2 cellular contexts compared by ENCODE assay signal in the genomic region with DNA sequence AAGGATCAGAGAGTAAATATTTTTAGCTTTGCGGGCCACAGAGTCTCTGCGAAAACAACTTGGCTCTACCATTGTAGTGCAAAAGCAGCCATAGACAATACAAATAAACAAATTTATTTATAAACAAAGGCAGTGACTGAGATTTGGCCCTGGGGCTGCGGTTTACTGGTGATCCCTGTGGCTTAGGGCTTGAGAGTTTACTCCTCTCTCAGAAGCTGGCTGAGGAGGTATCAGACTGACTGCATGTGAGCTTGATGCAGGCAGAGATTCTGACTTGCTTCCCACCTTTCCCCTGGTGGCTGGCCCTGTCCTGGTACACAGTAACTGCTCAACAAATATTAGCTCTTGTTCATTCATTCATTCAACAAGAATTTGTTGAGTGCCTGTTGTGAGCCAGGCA.
TF ChIP-seq lines count a peak whose summit lies in the region.

No MANE protein-coding gene starts in this region.

TF ChIP-seq in HepG2, 621 proteins besides CTCF, POLR2A, EP300 and RAD21:
- no peak for TF ChIP-seq KLF16 (CRISPR knock-in tag; IDR thresholded peaks at IDR 0.05)
- TF ChIP-seq ZNF3 (CRISPR knock-in tag; IDR thresholded peaks at IDR 0.05), result 0 out of 2 replicates have a peak, but pooled peaks have one; percentile 31
- no peak for TF ChIP-seq MEIS2 (CRISPR knock-in tag; IDR thresholded peaks at IDR 0.05)
- TF ChIP-seq, protein P1, sequence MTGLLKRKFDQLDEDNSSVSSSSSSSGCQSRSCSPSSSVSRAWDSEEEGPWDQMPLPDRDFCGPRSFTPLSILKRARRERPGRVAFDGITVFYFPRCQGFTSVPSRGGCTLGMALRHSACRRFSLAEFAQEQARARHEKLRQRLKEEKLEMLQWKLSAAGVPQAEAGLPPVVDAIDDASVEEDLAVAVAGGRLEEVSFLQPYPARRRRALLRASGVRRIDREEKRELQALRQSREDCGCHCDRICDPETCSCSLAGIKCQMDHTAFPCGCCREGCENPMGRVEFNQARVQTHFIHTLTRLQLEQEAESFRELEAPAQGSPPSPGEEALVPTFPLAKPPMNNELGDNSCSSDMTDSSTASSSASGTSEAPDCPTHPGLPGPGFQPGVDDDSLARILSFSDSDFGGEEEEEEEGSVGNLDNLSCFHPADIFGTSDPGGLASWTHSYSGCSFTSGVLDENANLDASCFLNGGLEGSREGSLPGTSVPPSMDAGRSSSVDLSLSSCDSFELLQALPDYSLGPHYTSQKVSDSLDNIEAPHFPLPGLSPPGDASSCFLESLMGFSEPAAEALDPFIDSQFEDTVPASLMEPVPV (CRISPR knock-in tag; IDR thresholded peaks at IDR 0.05), result no peak

TF ChIP-seq in H1, 55 proteins besides CTCF, POLR2A, EP300 and RAD21:
- TF ChIP-seq TBP (IDR thresholded peaks at IDR 0.05; ENCODE audit: low read depth, low read length) (no peak), SP2 (IDR thresholded peaks at IDR 0.05; ENCODE audit: low read length) (no peak), BCL11A (IDR thresholded peaks at IDR 0.05; ENCODE audit: low read depth in 2 of 2, low read length in 2 of 2) (no peak), NRF1 (IDR thresholded peaks at IDR 0.05; ENCODE audit: low read depth, low read length) (no peak), CREB1 (IDR thresholded peaks at IDR 0.05) (no peak), ZNF274 (IDR thresholded peaks at IDR 0.05; ENCODE audit: borderline replicate concordance, extremely low read depth, low read length) (no peak), KDM5A (IDR thresholded peaks at IDR 0.05; ENCODE audit: low read length) (no peak), CBX5 (IDR thresholded peaks at IDR 0.05; ENCODE audit: low read depth, low read length) (no peak), SIN3A (conservative IDR thresholded peaks at IDR 0.05 in 1 of 2, IDR thresholded peaks at IDR 0.05 in 1 of 2; ENCODE audit: low read depth in 1 of 2, low read length in 2 of 2) (no peak), BRCA1 (IDR thresholded peaks at IDR 0.05; ENCODE audit: low read depth, low read length) (no peak), TAF1 (IDR thresholded peaks at IDR 0.05; ENCODE audit: low read depth, low read length) (no peak), MAFK (IDR thresholded peaks at IDR 0.05; ENCODE audit: low read depth, low read length) (no peak)
